ENCODE assay signal across 11 cellular contexts in genomic region chr16:2178321-2179106, GRCh38. TPM values are rescaled to one million over a fixed set of nuclear protein-coding genes. Genes with fewer than 3 reads are reported as not detected.
DNase-seq lines count a peak whose midpoint lies in the region; ATAC-seq and TF ChIP-seq lines count a peak whose summit lies in the region.
"Had no signal": no experiment of that assay in that cellular context is flagged by ENCODE, and none has a peak within 500 bp of the region (broad histone marks: within the 10 kb centered on the region; RNA-seq: fewer than 3 reads in every experiment).

No MANE protein-coding gene starts in this region.

- no peaks in the 10 kb centered on the region for H3K27me3 ChIP-seq in iPS DF 6.9 (ENCODE audit: control insufficient read depth, insufficient read depth, low read length)
- H3K27me3 ChIP-seq in suprapubic skin, result no peaks in the 10 kb centered on the region
- no peaks in the 10 kb centered on the region for H3K27me3 ChIP-seq in MM.1S (replicated peaks; ENCODE audit: insufficient read depth, low read length)

- DNase-seq in activated naive CD4-positive, alpha-beta T cell treated with Interleukin-2 at 50 U/mL for 16 hours, result peak; percentile 22
- DNase-seq in activated naive CD4-positive, alpha-beta T cell treated with anti-CD3 and anti-CD28 coated beads, Interleukin-2, amount 50 U/mL, for 16 hours, result no peak
- peak; percentile 36 to 44 for DNase-seq in activated T-cell treated with anti-CD3 and anti-CD28 coated beads, Interleukin-2, amount 50 U/mL, for 72 hours
- DNase-seq in iPS DF 6.9 (ENCODE audit: low read depth, low spot score) (peak; percentile 18), suprapubic skin (ENCODE audit: low spot score in 2 of 2) (no peak), amniotic stem cell (lab: John Stamatoyannopoulos, UW) (no peak), MM.1S (no peak), cerebellar cortex (ENCODE audit: low spot score) (no peak)

- no peak for TF ChIP-seq EP300 in suprapubic skin (IDR thresholded peaks at IDR 0.05)

- no peak for TF ChIP-seq POLR2A in suprapubic skin (IDR thresholded peaks at IDR 0.05)

- H3K9me3 Mint-ChIP-seq in activated T-cell treated with anti-CD3 and anti-CD28 coated beads, Interleukin-2, amount 50 U/mL, for 72 hours, result no peaks in the 10 kb centered on the region

- no peaks in the 10 kb centered on the region for H3K4me1 Mint-ChIP-seq in activated T-cell treated with anti-CD3 and anti-CD28 coated beads, Interleukin-2, amount 50 U/mL, for 72 hours (ENCODE audit: low read depth)

- ATAC-seq in activated T-cell treated with anti-CD3 and anti-CD28 coated beads, Interleukin-2, amount 50 U/mL, for 72 hours (replicated peaks in 1 of 2), result peak; percentile 51 to 62

- no peaks in the 10 kb centered on the region for H3K79me2 ChIP-seq in MM.1S (ENCODE audit: low read length)

- TF ChIP-seq CTCF in suprapubic skin (IDR thresholded peaks at IDR 0.05), result no peak
- no peak for TF ChIP-seq CTCF in MM.1S (IDR thresholded peaks at IDR 0.05; ENCODE audit: low read length)

- no CpG with 5 or more reads among the region's 106 CpGs for WGBS in iPS DF 6.9 (ENCODE audit: insufficient coverage, insufficient read length)
- 33% methylated on average over 33 of the region's 106 CpGs for WGBS in suprapubic skin

- H3K4me3 ChIP-seq in iPS DF 6.9 (ENCODE audit: low read length), result no peak overlapping the region; the same call in 1 of the 2 replicates
- H3K4me3 ChIP-seq in suprapubic skin, result peak overlapping the region; percentile 36
- no peak overlapping the region for H3K4me3 ChIP-seq in MM.1S (ENCODE audit: low read length)

- no peak overlapping the region for H2AFZ ChIP-seq in MM.1S (ENCODE audit: low read length)

- H3K27ac ChIP-seq in iPS DF 6.9 (ENCODE audit: low read length) (no peak overlapping the region), suprapubic skin (no peak overlapping the region), MM.1S (ENCODE audit: low read length) (no peak overlapping the region)
- H3K27ac ChIP-seq: KMS-11, neutrophil had no signal

- no peak overlapping the region for H3K27ac Mint-ChIP-seq in activated T-cell treated with anti-CD3 and anti-CD28 coated beads, Interleukin-2, amount 50 U/mL, for 72 hours
- H3K27ac Mint-ChIP-seq: activated naive CD8-positive, alpha-beta T cell had no signal

- H3K9me3 ChIP-seq in iPS DF 6.9 (ENCODE audit: control insufficient read depth, insufficient read depth, low read length) (no peaks in the 10 kb centered on the region), suprapubic skin (no peaks in the 10 kb centered on the region), MM.1S (replicated peaks; ENCODE audit: insufficient read depth, low read length) (no peaks in the 10 kb centered on the region)
- H3K9me3 ChIP-seq: neutrophil had no signal

- H3F3A ChIP-seq in MM.1S (ENCODE audit: insufficient read depth, low read length), result no peaks in the 10 kb centered on the region

- H3K4me2 ChIP-seq in MM.1S (ENCODE audit: low read depth, low read length), result no peak overlapping the region
- H3K4me2 ChIP-seq: KMS-11 had no signal

- H3K27me3 Mint-ChIP-seq in activated T-cell treated with anti-CD3 and anti-CD28 coated beads, Interleukin-2, amount 50 U/mL, for 72 hours (ENCODE audit: low read depth), result no peaks in the 10 kb centered on the region
- H3K27me3 Mint-ChIP-seq: activated naive CD8-positive, alpha-beta T cell had no signal

- peaks cover 2% of the 10 kb centered on the region for H3K4me1 ChIP-seq in iPS DF 6.9 (ENCODE audit: control insufficient read depth, insufficient read depth, low read length)
- peaks cover 13% of the 10 kb centered on the region for H3K4me1 ChIP-seq in suprapubic skin
- H3K4me1 ChIP-seq in MM.1S (ENCODE audit: low read length), result no peaks in the 10 kb centered on the region

- no peaks in the 10 kb centered on the region for H4K20me1 ChIP-seq in MM.1S (ENCODE audit: insufficient read depth, low read length)

- H3K36me3 Mint-ChIP-seq in activated T-cell treated with anti-CD3 and anti-CD28 coated beads, Interleukin-2, amount 50 U/mL, for 72 hours (ENCODE audit: insufficient read depth in 2 of 2), result peaks cover 0 to 3% of the 10 kb centered on the region in 2 donors
- H3K36me3 Mint-ChIP-seq: activated naive CD8-positive, alpha-beta T cell had no signal

- H3K9me2 ChIP-seq in MM.1S (replicated peaks; ENCODE audit: insufficient read depth, low read length), result no peaks in the 10 kb centered on the region

- no peak overlapping the region for H3K9ac ChIP-seq in MM.1S (ENCODE audit: low read length)
- H3K9ac ChIP-seq: KMS-11 had no signal

- H3K36me3 ChIP-seq in iPS DF 6.9 (ENCODE audit: control insufficient read depth, insufficient read depth, low read length) (peaks cover 34% of the 10 kb centered on the region), suprapubic skin (peaks cover 45% of the 10 kb centered on the region), MM.1S (replicated peaks; ENCODE audit: insufficient read depth, low read length) (no peaks in the 10 kb centered on the region)

- H3K4me3 Mint-ChIP-seq in activated T-cell treated with anti-CD3 and anti-CD28 coated beads, Interleukin-2, amount 50 U/mL, for 72 hours, result no peak overlapping the region
- H3K4me3 Mint-ChIP-seq: activated naive CD8-positive, alpha-beta T cell had no signal

RNA-seq across cellular contexts. Expression of gene CASKIN1, which starts 17.9 kb away (rescaled TPM):
- 1 to 10 TPM in 1 of 2 donors, under 1 TPM in 1; 0.89 to 2.1 TPM for total RNA-seq in activated T-cell treated with anti-CD3 and anti-CD28 coated beads, Interleukin-2, amount 50 U/mL, for 72 hours
- 1 to 10 TPM in 1 of 4 donors, under 1 TPM in 3; 0.49 to 1.5 (median 0.78) TPM for total RNA-seq in suprapubic skin

RNA-seq across cellular contexts. Expression of gene TRAF7, which starts 22.9 kb away (rescaled TPM):
- total RNA-seq in activated T-cell treated with anti-CD3 and anti-CD28 coated beads, Interleukin-2, amount 50 U/mL, for 72 hours, result 10 to 100 TPM; 66.4 to 72.9 TPM
- 10 to 100 TPM; 53.4 to 74.7 (median 66.5) TPM for total RNA-seq in suprapubic skin

RNA-seq across cellular contexts. Expression of gene MLST8, which starts 26.7 kb away (rescaled TPM):
- total RNA-seq in activated T-cell treated with anti-CD3 and anti-CD28 coated beads, Interleukin-2, amount 50 U/mL, for 72 hours, result 10 to 100 TPM; 54.9 to 65.6 TPM
- total RNA-seq in suprapubic skin, result 10 to 100 TPM; 52.3 to 69.5 (median 55.1) TPM

RNA-seq across cellular contexts. Expression of gene RAB26, which starts 30.1 kb away (rescaled TPM):
- total RNA-seq in activated T-cell treated with anti-CD3 and anti-CD28 coated beads, Interleukin-2, amount 50 U/mL, for 72 hours, result 1 to 10 TPM in 1 of 2 donors, under 1 TPM in 1; 0.82 to 2.0 TPM
- total RNA-seq in suprapubic skin, result 1 to 10 TPM in 3 of 4 donors, under 1 TPM in 1; 0.64 to 3.0 (median 1.4) TPM

RNA-seq across cellular contexts. Expression of gene BRICD5, which starts 32.1 kb away (rescaled TPM):
- total RNA-seq in activated T-cell treated with anti-CD3 and anti-CD28 coated beads, Interleukin-2, amount 50 U/mL, for 72 hours, result 10 to 100 TPM; 12.8 to 14.4 TPM
- 1 to 10 TPM; 2.2 to 10.0 (median 3.2) TPM for total RNA-seq in suprapubic skin

Comparison
In these comparisons a context has a peak if more than half of its experiments do, and no peak if none do; other contexts are left out.
1. DNase-seq: peak in activated naive CD4-positive, alpha-beta T cell treated with Interleukin-2 at 50 U/mL for 16 hours (single experiment), activated T-cell treated with anti-CD3 and anti-CD28 coated beads, Interleukin-2, amount 50 U/mL, for 72 hours (2 of 2) and iPS DF 6.9 (single experiment); none in activated naive CD4-positive, alpha-beta T cell treated with anti-CD3 and anti-CD28 coated beads, Interleukin-2, amount 50 U/mL, for 16 hours (single experiment), suprapubic skin (0 of 2), amniotic stem cell (single experiment), MM.1S (single experiment) and cerebellar cortex (single experiment).